ENCODE assay signal across 17 cellular contexts in the genomic region with DNA sequence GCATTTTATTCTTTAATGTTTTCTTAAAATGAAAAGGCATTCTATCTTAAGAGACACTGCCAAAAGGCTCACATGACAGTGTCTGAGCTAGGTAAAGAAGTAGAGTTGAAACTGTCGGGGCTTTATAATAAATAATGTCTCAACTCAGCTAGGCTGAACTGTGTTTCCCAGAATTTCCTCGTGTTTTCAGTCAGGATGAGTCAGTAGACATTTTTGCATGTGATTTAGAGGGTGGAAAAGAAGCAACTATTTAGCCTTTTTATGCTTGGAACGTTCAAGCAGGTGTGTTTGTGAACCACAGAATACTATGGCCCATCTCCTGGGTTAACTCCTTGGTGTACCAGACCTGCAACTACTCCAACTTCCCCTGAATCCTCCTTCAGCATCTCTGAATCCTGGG. TPM values are rescaled to one million over a fixed set of nuclear protein-coding genes. Genes with fewer than 3 reads are reported as not detected.
A peak's percentile ranks its signal among the peaks of the same experiment; 100 is the strongest.
DNase-seq lines count a peak whose midpoint lies in the region; ATAC-seq, FAIRE-seq and TF ChIP-seq lines count a peak whose summit lies in the region.
"Had no signal": no experiment of that assay in that cellular context is flagged by ENCODE, and none has a peak within 500 bp of the region (broad histone marks: within the 10 kb centered on the region; RNA-seq: fewer than 3 reads in every experiment).

No MANE protein-coding gene starts in this region.

- H3K79me2 ChIP-seq in mammary epithelial cell (ENCODE audit: insufficient read depth, low read length), result no peaks in the 10 kb centered on the region

- H3K27me3 ChIP-seq in mammary epithelial cell (ENCODE audit: insufficient read depth, low read length), result no peaks in the 10 kb centered on the region
- H3K27me3 ChIP-seq in thymus (ENCODE audit: control insufficient read depth, insufficient read depth), result no peaks in the 10 kb centered on the region
- H3K27me3 ChIP-seq in CD8-positive, alpha-beta memory T cell (ENCODE audit: insufficient read depth, low read length, poor library complexity, severe bottlenecking), result no peaks in the 10 kb centered on the region
- H3K27me3 ChIP-seq: ascending aorta, testis had no signal

- POLR2A ChIA-PET in CD8-positive, alpha-beta memory T cell (lab: Charles Lee), result no interaction called here

- TF ChIP-seq CTCF in HFFc6 (IDR thresholded peaks at IDR 0.05) (no peak), mammary epithelial cell (conservative IDR thresholded peaks at IDR 0.05 in 1 of 2, IDR thresholded peaks at IDR 0.05 in 1 of 2; ENCODE audit: extremely low read depth in 1 of 2, insufficient read depth in 1 of 2, low read depth in 1 of 2, low read length in 2 of 2) (no peak)

- no peaks in the 10 kb centered on the region for H3K9me3 Mint-ChIP-seq in HFFc6
- no peaks in the 10 kb centered on the region for H3K9me3 Mint-ChIP-seq in CD8-positive, alpha-beta memory T cell
- no peaks in the 10 kb centered on the region for H3K9me3 Mint-ChIP-seq in activated T-helper 2 cell treated with anti-CD3 and anti-CD28 coated beads, Interferon-gamma antibody, Interleukin-2, Interleukin-4, amounts not matched to agents 10 μg/mL and 5 μg/mL and 100 μg/mL, durations not matched to agents 14 hours and 24 hours and 36 hours
- H3K9me3 Mint-ChIP-seq: activated CD4-positive, alpha-beta T cell treated with anti-CD3 and anti-CD28 coated beads, Interleukin-2, amount 10 ng/mL, durations not matched to agents 7 days and 5 days had no signal

- H4K20me1 ChIP-seq in mammary epithelial cell (ENCODE audit: insufficient read depth, low read length), result no peaks in the 10 kb centered on the region

- no peak overlapping the region for H3K9ac ChIP-seq in mammary epithelial cell (ENCODE audit: insufficient read depth, low read length)

- peak overlapping the region; percentile 76 for H3K27ac Mint-ChIP-seq in HFFc6
- H3K27ac Mint-ChIP-seq in CD8-positive, alpha-beta memory T cell, result no peak overlapping the region
- no peak overlapping the region for H3K27ac Mint-ChIP-seq in activated T-helper 2 cell treated with anti-CD3 and anti-CD28 coated beads, Interferon-gamma antibody, Interleukin-2, Interleukin-4, amounts not matched to agents 10 μg/mL and 5 μg/mL and 100 μg/mL, durations not matched to agents 14 hours and 24 hours and 36 hours
- H3K27ac Mint-ChIP-seq: activated CD4-positive, alpha-beta T cell treated with anti-CD3 and anti-CD28 coated beads, Interleukin-2, amount 10 ng/mL, durations not matched to agents 7 days and 5 days; progenitor cell of endocrine pancreas had no signal

- no peak overlapping the region for H3K27ac ChIP-seq in mammary epithelial cell (ENCODE audit: insufficient read depth, low read depth, low read length)
- peak overlapping the region; percentile 73 for H3K27ac ChIP-seq in thymus (ENCODE audit: low read depth)
- no peak overlapping the region for H3K27ac ChIP-seq in CD8-positive, alpha-beta memory T cell (ENCODE audit: low read depth, low read length)
- H3K27ac ChIP-seq: testis had no signal

- CTCF ChIA-PET in mammary epithelial cell (lab: Charles Lee; ENCODE audit: low non-redundant PET), result interaction anchor here (0.6 kb wide), 2 partner anchors 152 to 342 kb away, joined by 3 read pairs; no protein-coding TSS in a partner anchor
- CTCF ChIA-PET in CD8-positive, alpha-beta memory T cell (lab: Charles Lee), result interaction anchor here (1.0 kb wide), 1 partner anchor 94 kb away, joined by 3 read pairs; no protein-coding TSS in a partner anchor

- no peak for FAIRE-seq in GM12891 (lab: Jason Lieb, UNC)

- H3K4me3 ChIP-seq in mammary epithelial cell (replicated peaks in 1 of 3; ENCODE audit: insufficient read depth in 1 of 3, low read depth in 2 of 3, low read length in 3 of 3) (no peak overlapping the region), thymus (ENCODE audit: low read length) (no peak overlapping the region)
- H3K4me3 ChIP-seq in CD8-positive, alpha-beta memory T cell (ENCODE audit: low read length), result no peak overlapping the region
- H3K4me3 ChIP-seq: ascending aorta, testis had no signal

- H3K36me3 ChIP-seq in mammary epithelial cell (ENCODE audit: insufficient read depth, low read length) (no peaks in the 10 kb centered on the region), thymus (ENCODE audit: control insufficient read depth, insufficient read depth) (no peaks in the 10 kb centered on the region)
- no peaks in the 10 kb centered on the region for H3K36me3 ChIP-seq in CD8-positive, alpha-beta memory T cell (ENCODE audit: insufficient read depth, low read length)
- H3K36me3 ChIP-seq: ascending aorta had no signal

- H3K4me1 ChIP-seq in mammary epithelial cell (ENCODE audit: insufficient read depth, low read length), result peaks cover 29% of the 10 kb centered on the region
- H3K4me1 ChIP-seq in thymus (ENCODE audit: control insufficient read depth, insufficient read depth, low read length), result no peaks in the 10 kb centered on the region
- H3K4me1 ChIP-seq in CD8-positive, alpha-beta memory T cell (ENCODE audit: insufficient read depth, low read length), result no peaks in the 10 kb centered on the region
- H3K4me1 ChIP-seq: testis had no signal

- dilution Hi-C loops in mammary epithelial cell (cut with HindIII; ENCODE audit: low sequenced_read_pairs), result loop anchor here (5.0 kb wide), 1 partner anchor 97 kb away; no protein-coding TSS in a partner anchor

- H3K4me2 ChIP-seq in mammary epithelial cell (ENCODE audit: insufficient read depth, low read depth, low read length), result no peak overlapping the region

- no peak overlapping the region for H2AFZ ChIP-seq in mammary epithelial cell (ENCODE audit: low read depth, low read length)

- H3K36me3 Mint-ChIP-seq in HFFc6 (ENCODE audit: low read depth), result peaks cover 7% of the 10 kb centered on the region
- peaks cover 0 to 4% (median 0%) of the 10 kb centered on the region in 3 donors for H3K36me3 Mint-ChIP-seq in CD8-positive, alpha-beta memory T cell
- no peaks in the 10 kb centered on the region for H3K36me3 Mint-ChIP-seq in activated T-helper 2 cell treated with anti-CD3 and anti-CD28 coated beads, Interferon-gamma antibody, Interleukin-2, Interleukin-4, amounts not matched to agents 10 μg/mL and 5 μg/mL and 100 μg/mL, durations not matched to agents 14 hours and 24 hours and 36 hours (ENCODE audit: low read depth)

- H3K4me3 Mint-ChIP-seq in HFFc6, result peak overlapping the region; percentile 27; the same call in 1 of the 2 replicates
- H3K4me3 Mint-ChIP-seq in CD8-positive, alpha-beta memory T cell, result no peak overlapping the region
- H3K4me3 Mint-ChIP-seq in activated T-helper 2 cell treated with anti-CD3 and anti-CD28 coated beads, Interferon-gamma antibody, Interleukin-2, Interleukin-4, amounts not matched to agents 10 μg/mL and 5 μg/mL and 100 μg/mL, durations not matched to agents 14 hours and 24 hours and 36 hours (ENCODE audit: low read depth), result no peak overlapping the region
- H3K4me3 Mint-ChIP-seq: activated CD4-positive, alpha-beta T cell treated with anti-CD3 and anti-CD28 coated beads, Interleukin-2, amount 10 ng/mL, durations not matched to agents 7 days and 5 days had no signal

- peaks cover 1% of the 10 kb centered on the region; the same call in 1 of the 2 replicates for H3K27me3 Mint-ChIP-seq in HFFc6 (ENCODE audit: insufficient read depth)
- H3K27me3 Mint-ChIP-seq in CD8-positive, alpha-beta memory T cell, result peaks cover 12 to 36% of the 10 kb centered on the region in 2 donors
- H3K27me3 Mint-ChIP-seq in activated T-helper 2 cell treated with anti-CD3 and anti-CD28 coated beads, Interferon-gamma antibody, Interleukin-2, Interleukin-4, amounts not matched to agents 10 μg/mL and 5 μg/mL and 100 μg/mL, durations not matched to agents 14 hours and 24 hours and 36 hours (ENCODE audit: low read depth), result peaks cover 48% of the 10 kb centered on the region

- H3K9me3 ChIP-seq in mammary epithelial cell (replicated peaks; ENCODE audit: insufficient read depth, low read length) (no peaks in the 10 kb centered on the region), thymus (ENCODE audit: control insufficient read depth) (no peaks in the 10 kb centered on the region)
- no peaks in the 10 kb centered on the region for H3K9me3 ChIP-seq in CD8-positive, alpha-beta memory T cell (ENCODE audit: low read length)
- H3K9me3 ChIP-seq: ascending aorta, testis had no signal

- DNase-seq in HFFc6 (peak; percentile 55), mammary epithelial cell (peak; percentile 15), iris pigment epithelial cell (ENCODE audit: low read depth) (peak; percentile 72), GM12891 (ENCODE audit: insufficient read length, low spot score) (no peak)
- DNase-seq in CD8-positive, alpha-beta memory T cell, result no peak
- no peak for DNase-seq in activated T-helper 2 cell treated with anti-CD3 and anti-CD28 coated beads, Interferon-gamma antibody, Interleukin-2, Interleukin-4, amounts not matched to agents 10 μg/mL and 5 μg/mL and 100 μg/mL, durations not matched to agents 14 hours and 24 hours and 36 hours (ENCODE audit: low spot score)
- DNase-seq: activated CD4-positive, alpha-beta T cell treated with anti-CD3 and anti-CD28 coated beads, Interleukin-2, amount 10 ng/mL, durations not matched to agents 7 days and 5 days; effector CD4-positive, alpha-beta T cell; head of caudate nucleus; NCI-H2107; SHP77; T-helper 9 cell; testis had no signal

- peaks cover 88% of the 10 kb centered on the region for H3K4me1 Mint-ChIP-seq in HFFc6 (ENCODE audit: low read depth)
- no peaks in the 10 kb centered on the region for H3K4me1 Mint-ChIP-seq in CD8-positive, alpha-beta memory T cell
- H3K4me1 Mint-ChIP-seq in activated T-helper 2 cell treated with anti-CD3 and anti-CD28 coated beads, Interferon-gamma antibody, Interleukin-2, Interleukin-4, amounts not matched to agents 10 μg/mL and 5 μg/mL and 100 μg/mL, durations not matched to agents 14 hours and 24 hours and 36 hours (ENCODE audit: low read depth), result no peaks in the 10 kb centered on the region
- H3K4me1 Mint-ChIP-seq: activated CD4-positive, alpha-beta T cell treated with anti-CD3 and anti-CD28 coated beads, Interleukin-2, amount 10 ng/mL, durations not matched to agents 7 days and 5 days had no signal

- 76% methylated on average over 3 of the region's 3 CpGs for WGBS in mammary epithelial cell (ENCODE audit: low coverage, missing lambda C conversion rate)
- WGBS in thymus, result 83% methylated on average over 3 of the region's 3 CpGs

- no peak for TF ChIP-seq POLR2A in GM12891 (IDR thresholded peaks at IDR 0.05; ENCODE audit: low read depth, low read length)

- intact Hi-C loops in mammary epithelial cell (cut with micrococcal nuclease), result no loop called here
- intact Hi-C loops in activated T-helper 2 cell treated with anti-CD3 and anti-CD28 coated beads, Interferon-gamma antibody, Interleukin-2, Interleukin-4, amounts not matched to agents 10 μg/mL and 5 μg/mL and 100 μg/mL, durations not matched to agents 14 hours and 24 hours and 36 hours (cut with micrococcal nuclease), result no loop called here

- in situ Hi-C loops in mammary epithelial cell (cut with MboI; ENCODE audit: low sequenced_read_pairs in 2 of 2), result no loop called here

- ATAC-seq in GM21786 (IDR thresholded peaks at IDR 0.05; ENCODE audit: unreplicated experiment), result no peak

- no TSS peak for BruUV-seq in mammary epithelial cell (replicated peaks; lab: Mats Ljungman, UMichigan)

RNA-seq across cellular contexts. Expression of gene LIPA, which starts 23.4 kb away (rescaled TPM):
- total RNA-seq in HFFc6 (2021; fragmentation: NEBNext Ultra II Directional; extraction: Animal tissue kit (Norgen Biotek cat#: 25700)), result 100 to 1,000 TPM; 108 to 212 (median 122) TPM
- 10 to 100 TPM; 58.5 to 62.2 TPM for total RNA-seq in mammary epithelial cell
- polyA plus RNA-seq in mammary epithelial cell, result 50.9 TPM
- polyA minus RNA-seq in mammary epithelial cell, result 69.8 TPM
- 62.3 TPM for polyA plus RNA-seq in thymus
- 10 to 100 TPM; 22.9 to 23.9 TPM for total RNA-seq in CD8-positive, alpha-beta memory T cell
- 98.0 TPM for polyA plus RNA-seq in CD8-positive, alpha-beta memory T cell
- polyA plus RNA-seq in GM12891 (2012; ENCODE audit: low read depth, missing spikeins), result 22.6 TPM
- 12.9 and 13.6 TPM in 2 replicates for total RNA-seq in activated T-helper 2 cell treated with anti-CD3 and anti-CD28 coated beads, Interferon-gamma antibody, Interleukin-2, Interleukin-4, amounts not matched to agents 10 μg/mL and 5 μg/mL and 100 μg/mL, durations not matched to agents 14 hours and 24 hours and 36 hours

RNA-seq across cellular contexts. Expression of gene IFIT2, which starts 26.9 kb away (rescaled TPM):
- total RNA-seq in HFFc6 (2021; fragmentation: NEBNext Ultra II Directional; extraction: Animal tissue kit (Norgen Biotek cat#: 25700)), result 10 to 100 TPM in 5 of 6 experiments, 1 to 10 TPM in 1; 8.7 to 14.1 (median 13.0) TPM
- 1 to 10 TPM; 1.1 to 1.2 TPM for total RNA-seq in mammary epithelial cell
- polyA plus RNA-seq in mammary epithelial cell (0.41 TPM), thymus (16.0 TPM)
- not detected for polyA minus RNA-seq in mammary epithelial cell
- 1 to 10 TPM; 1.3 to 1.5 TPM for total RNA-seq in CD8-positive, alpha-beta memory T cell
- 7.1 TPM for polyA plus RNA-seq in CD8-positive, alpha-beta memory T cell
- 7.0 TPM for polyA plus RNA-seq in GM12891 (2012; ENCODE audit: low read depth, missing spikeins)
- 0.57 and 0.82 TPM in 2 replicates for total RNA-seq in activated T-helper 2 cell treated with anti-CD3 and anti-CD28 coated beads, Interferon-gamma antibody, Interleukin-2, Interleukin-4, amounts not matched to agents 10 μg/mL and 5 μg/mL and 100 μg/mL, durations not matched to agents 14 hours and 24 hours and 36 hours
- total RNA-seq: progenitor cell of endocrine pancreas had no signal

RNA-seq across cellular contexts. Expression of gene IFIT3, which starts 52.9 kb away (rescaled TPM):
- total RNA-seq in HFFc6 (2021; fragmentation: NEBNext Ultra II Directional; extraction: Animal tissue kit (Norgen Biotek cat#: 25700)), result 10 to 100 TPM; 11.5 to 18.6 (median 18.0) TPM
- total RNA-seq in mammary epithelial cell, result 1 to 10 TPM; 2.5 to 3.6 TPM
- 2.2 TPM for polyA plus RNA-seq in mammary epithelial cell
- polyA minus RNA-seq in mammary epithelial cell, result 0.67 TPM
- 31.5 TPM for polyA plus RNA-seq in thymus
- under 1 TPM; 0.35 to 0.63 TPM for total RNA-seq in CD8-positive, alpha-beta memory T cell
- polyA plus RNA-seq in CD8-positive, alpha-beta memory T cell, result 3.7 TPM
- polyA plus RNA-seq in GM12891 (2012; ENCODE audit: low read depth, missing spikeins), result 42.4 TPM
- total RNA-seq in activated T-helper 2 cell treated with anti-CD3 and anti-CD28 coated beads, Interferon-gamma antibody, Interleukin-2, Interleukin-4, amounts not matched to agents 10 μg/mL and 5 μg/mL and 100 μg/mL, durations not matched to agents 14 hours and 24 hours and 36 hours, result 0.74 and 0.94 TPM in 2 replicates
- total RNA-seq: progenitor cell of endocrine pancreas had no signal

Comparison
In these comparisons a context has a peak if more than half of its experiments do, and no peak if none do; other contexts are left out.
1. DNase-seq: peak in HFFc6 (single experiment), mammary epithelial cell (single experiment) and iris pigment epithelial cell (single experiment); none in CD8-positive, alpha-beta memory T cell (0 of 5), GM12891 (single experiment) and activated T-helper 2 cell treated with anti-CD3 and anti-CD28 coated beads, Interferon-gamma antibody, Interleukin-2, Interleukin-4, amounts not matched to agents 10 μg/mL and 5 μg/mL and 100 μg/mL, durations not matched to agents 14 hours and 24 hours and 36 hours (single experiment).